9 cellular contexts compared by ENCODE assay signal in the genomic region with DNA sequence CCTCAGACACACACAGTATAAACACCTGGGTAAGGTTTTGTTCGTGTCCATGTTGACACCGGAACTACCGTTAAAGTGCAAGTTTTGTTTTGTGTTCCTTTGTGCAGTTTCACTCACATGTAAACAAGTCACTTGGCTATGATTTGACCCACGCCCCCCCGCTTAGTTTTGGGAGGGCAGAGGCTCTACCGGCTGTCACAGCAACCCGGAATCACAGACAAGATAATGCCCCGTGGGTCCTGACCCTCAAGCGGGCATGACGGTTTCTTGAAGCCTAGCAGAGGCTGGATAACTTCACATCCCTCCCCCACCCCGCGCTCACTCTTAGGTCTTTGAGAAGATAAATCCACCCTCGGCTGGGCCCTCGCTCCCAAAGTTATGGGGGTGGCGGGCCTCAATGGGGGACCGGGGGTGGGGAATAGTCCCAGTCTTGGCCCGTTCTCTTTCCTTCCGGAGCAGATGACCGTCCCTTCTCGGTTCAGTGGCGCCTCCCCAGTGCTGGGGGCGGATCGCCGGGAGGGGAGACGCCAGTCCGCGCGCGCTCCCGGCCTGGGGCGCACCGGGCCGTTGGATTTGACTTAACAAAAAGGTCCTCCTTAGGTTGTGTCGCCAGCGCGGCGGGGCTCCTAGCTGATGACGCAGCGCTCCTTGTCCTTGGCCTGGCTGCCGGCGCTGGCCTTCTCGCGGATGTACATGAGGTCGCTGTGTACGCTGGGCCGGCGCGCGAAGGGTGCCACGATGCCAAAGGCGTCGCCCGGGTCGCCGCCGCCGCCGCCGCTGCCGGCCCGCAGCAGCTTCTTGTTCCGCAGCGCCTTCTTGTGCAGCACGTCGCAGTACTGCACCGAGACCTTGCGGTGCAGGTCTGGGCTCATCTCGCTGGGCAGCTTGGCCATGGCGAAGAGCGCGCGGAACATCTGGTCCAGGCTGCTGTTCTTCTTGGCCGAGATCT. TPM values are rescaled to one million over a fixed set of nuclear protein-coding genes. Genes with fewer than 3 reads are reported as not detected.
DNase-seq lines count a peak whose midpoint lies in the region; ATAC-seq, FAIRE-seq and TF ChIP-seq lines count a peak whose summit lies in the region.
"Had no signal": no experiment of that assay in that cellular context is flagged by ENCODE, and none has a peak within 500 bp of the region (broad histone marks: within the 10 kb centered on the region; RNA-seq: fewer than 3 reads in every experiment).

No MANE protein-coding gene starts in this region.

- intact Hi-C loops in ovary (cut with DNase I): loop anchor here (5.0 to 10.0 kb wide), 5 partner anchors 73 to 150 kb away; partner anchors contain the start of gene PEMT (in 2 of the 4)

- peaks cover 4% of the 10 kb centered on the region for H3K4me1 ChIP-seq in ovary (ENCODE audit: insufficient read depth)

- no peak for TF ChIP-seq POLR2A in ovary (IDR thresholded peaks at IDR 0.05)

- peak overlapping the region; percentile 58 for H3K4me3 ChIP-seq in ovary

- peak; percentile 8 for DNase-seq in NOMO-1 treated with DMSO at 0.1 percent for 48 hours (lab: John Stamatoyannopoulos, UW; ENCODE audit: unreplicated experiment)
- DNase-seq in NOMO-1 treated with dmso at 0.1 percent for 144 hours (lab: John Stamatoyannopoulos, UW; ENCODE audit: unreplicated experiment): no peak
- peak; percentile 31 to 33 for DNase-seq in activated T-cell treated with anti-CD3 and anti-CD28 coated beads, Interleukin-2, amount 50 U/mL, for 72 hours
- peak; percentile 70 for DNase-seq in glutamatergic neuron
- peak; percentile 42 to 75 (median 57) for DNase-seq in ovary
- no peak for DNase-seq in urothelium cell line (ENCODE audit: low spot score)
- no peak for DNase-seq in KBM-7

- WGBS in ovary, 3 donors: 3 to 5% (median 4%) methylated on average over 66 to 73 of the region's 73 CpGs

- no peaks in the 10 kb centered on the region for H3K9me3 Mint-ChIP-seq in activated T-cell treated with anti-CD3 and anti-CD28 coated beads, Interleukin-2, amount 50 U/mL, for 72 hours
- H3K9me3 Mint-ChIP-seq in glutamatergic neuron (ENCODE audit: unreplicated experiment): peaks cover 36% of the 10 kb centered on the region

- in situ Hi-C loops in KBM-7 (cut with MboI; ENCODE audit: low pct_unique_long_range_greater_than_20kb, low sequenced_read_pairs): no loop called here

- TF ChIP-seq EP300 in ovary (IDR thresholded peaks at IDR 0.05): no peak

- ATAC-seq in activated T-cell treated with anti-CD3 and anti-CD28 coated beads, Interleukin-2, amount 50 U/mL, for 72 hours (replicated peaks in 1 of 2): no peak
- ATAC-seq in GM21381 (IDR thresholded peaks at IDR 0.05; ENCODE audit: unreplicated experiment): no peak

- H3K27me3 Mint-ChIP-seq in activated T-cell treated with anti-CD3 and anti-CD28 coated beads, Interleukin-2, amount 50 U/mL, for 72 hours (ENCODE audit: low read depth): peaks cover 7% of the 10 kb centered on the region
- peaks cover 40% of the 10 kb centered on the region for H3K27me3 Mint-ChIP-seq in glutamatergic neuron (ENCODE audit: unreplicated experiment)

- H3K4me3 Mint-ChIP-seq in activated T-cell treated with anti-CD3 and anti-CD28 coated beads, Interleukin-2, amount 50 U/mL, for 72 hours: peak overlapping the region; percentile 86 to 95
- peak overlapping the region; percentile 100 for H3K4me3 Mint-ChIP-seq in glutamatergic neuron (ENCODE audit: unreplicated experiment)

- no peak overlapping the region for H3K27ac Mint-ChIP-seq in activated T-cell treated with anti-CD3 and anti-CD28 coated beads, Interleukin-2, amount 50 U/mL, for 72 hours
- peak overlapping the region; percentile 100 for H3K27ac Mint-ChIP-seq in glutamatergic neuron (ENCODE audit: unreplicated experiment)

- TF ChIP-seq CTCF in glutamatergic neuron (IDR thresholded peaks at IDR 0.05; ENCODE audit: partially characterized antibody, unreplicated experiment) (peak; percentile 18), ovary (IDR thresholded peaks at IDR 0.05) (no peak)

- peaks cover 0 to 3% of the 10 kb centered on the region in 2 donors for H3K36me3 Mint-ChIP-seq in activated T-cell treated with anti-CD3 and anti-CD28 coated beads, Interleukin-2, amount 50 U/mL, for 72 hours (ENCODE audit: insufficient read depth in 2 of 2)
- H3K36me3 Mint-ChIP-seq in glutamatergic neuron (ENCODE audit: unreplicated experiment): peaks cover 4% of the 10 kb centered on the region

- no peaks in the 10 kb centered on the region for H3K36me3 ChIP-seq in ovary

- FAIRE-seq in urothelium cell line (lab: Jason Lieb, UNC): no peak
- FAIRE-seq: TTC549 had no signal

- H3K4me1 Mint-ChIP-seq in activated T-cell treated with anti-CD3 and anti-CD28 coated beads, Interleukin-2, amount 50 U/mL, for 72 hours (ENCODE audit: low read depth): peaks cover 14% of the 10 kb centered on the region
- peaks cover 44% of the 10 kb centered on the region for H3K4me1 Mint-ChIP-seq in glutamatergic neuron (ENCODE audit: low read depth, unreplicated experiment)

- H3K9me3 ChIP-seq in ovary: no peaks in the 10 kb centered on the region

- H3K27ac ChIP-seq in ovary: no peak overlapping the region

- H3K27me3 ChIP-seq in ovary: no peaks in the 10 kb centered on the region

RNA-seq across cellular contexts. Expression of gene RASD1, which starts 1.4 kb away (rescaled TPM):
- 1 to 10 TPM; 1.6 to 3.0 TPM for total RNA-seq in activated T-cell treated with anti-CD3 and anti-CD28 coated beads, Interleukin-2, amount 50 U/mL, for 72 hours
- 140 TPM for total RNA-seq in glutamatergic neuron (ENCODE audit: unreplicated experiment)
- 10 to 100 TPM in 6 of 7 donors, 1 to 10 TPM in 1; 2.6 to 55.9 (median 27.3) TPM for total RNA-seq in ovary
- 10 to 100 TPM in 1 of 2 donors, 1 to 10 TPM in 1; 1.9 to 27.7 TPM for polyA plus RNA-seq in ovary

RNA-seq across cellular contexts. Expression of gene MED9, which starts 18.0 kb away (rescaled TPM):
- 10 to 100 TPM; 15.0 to 15.5 TPM for total RNA-seq in activated T-cell treated with anti-CD3 and anti-CD28 coated beads, Interleukin-2, amount 50 U/mL, for 72 hours
- total RNA-seq in glutamatergic neuron (ENCODE audit: unreplicated experiment) (23.2 TPM), ovary (10 to 100 TPM; 12.5 to 15.7 (median 14.1) TPM)
- polyA plus RNA-seq in ovary: 10 to 100 TPM; 11.5 to 13.8 TPM

Comparison
In these comparisons a context has a peak if more than half of its experiments do, and no peak if none do; other contexts are left out.
1. DNase-seq: peak in NOMO-1 treated with DMSO at 0.1 percent for 48 hours (single experiment), activated T-cell treated with anti-CD3 and anti-CD28 coated beads, Interleukin-2, amount 50 U/mL, for 72 hours (2 of 2), glutamatergic neuron (single experiment) and ovary (5 of 5); none in NOMO-1 treated with dmso at 0.1 percent for 144 hours (single experiment), urothelium cell line (single experiment) and KBM-7 (single experiment).